In genomic region chr2:41414486-41415230, GRCh38 we compare ENCODE assay signal across 9 cellular contexts.
A peak's percentile ranks its signal among the peaks of the same experiment; 100 is the strongest.
DNase-seq lines count a peak whose midpoint lies in the region; ATAC-seq, FAIRE-seq and TF ChIP-seq lines count a peak whose summit lies in the region.
"Had no signal": no experiment of that assay in that cellular context is flagged by ENCODE, and none has a peak within 500 bp of the region (broad histone marks: within the 10 kb centered on the region; RNA-seq: fewer than 3 reads in every experiment).

No MANE protein-coding gene starts in this region.

- CTCF ChIA-PET in Calu3 (lab: Charles Lee): interaction anchor here (1.1 to 1.2 kb wide), 2 partner anchors 284 to 365 kb away, joined by 5 to 8 read pairs; no protein-coding TSS in a partner anchor

- H3K9me3 ChIP-seq in OCI-LY1 (ENCODE audit: low read length) (no peaks in the 10 kb centered on the region), fibroblast of lung (ENCODE audit: control insufficient read depth, insufficient read depth, low read depth, low read length) (no peaks in the 10 kb centered on the region), small intestine (ENCODE audit: control insufficient read depth, low read depth) (no peaks in the 10 kb centered on the region)
- H3K9me3 ChIP-seq: mucosa of descending colon had no signal

- no TSS peak for BruUV-seq in Calu3 (replicated peaks; lab: Mats Ljungman, UMichigan)

- H3K36me3 ChIP-seq in OCI-LY1 (ENCODE audit: insufficient read depth, low read length) (no peaks in the 10 kb centered on the region), fibroblast of lung (ENCODE audit: control insufficient read depth, insufficient read depth, low read length) (no peaks in the 10 kb centered on the region), small intestine (ENCODE audit: control insufficient read depth in 2 of 2, insufficient read depth in 2 of 2, low read length in 2 of 2) (no peaks in the 10 kb centered on the region)

- H3K4me3 Mint-ChIP-seq in Calu3 (ENCODE audit: low read depth, unreplicated experiment): no peak overlapping the region

- no peak overlapping the region for H3K4me3 ChIP-seq in OCI-LY1 (ENCODE audit: low read depth, low read length, poor library complexity, severe bottlenecking)
- H3K4me3 ChIP-seq in fibroblast of lung (replicated peaks in 1 of 4; ENCODE audit: control extremely low read depth in 1 of 4, insufficient read depth in 1 of 4, low read depth in 3 of 4, low read length in 4 of 4): no peak overlapping the region
- H3K4me3 ChIP-seq in small intestine (ENCODE audit: low read depth in 1 of 2, low read length in 2 of 2): no peak overlapping the region
- H3K4me3 ChIP-seq: mucosa of descending colon had no signal

- H3K27me3 ChIP-seq in OCI-LY1 (ENCODE audit: insufficient read depth, low read length): no peaks in the 10 kb centered on the region
- no peaks in the 10 kb centered on the region for H3K27me3 ChIP-seq in fibroblast of lung (ENCODE audit: control insufficient read depth, insufficient read depth, low read length)
- H3K27me3 ChIP-seq in small intestine (ENCODE audit: control insufficient read depth in 2 of 2, insufficient read depth in 2 of 2, low read length in 2 of 2): no peaks in the 10 kb centered on the region

- no peak overlapping the region for H3K4me2 ChIP-seq in OCI-LY1 (ENCODE audit: low read length)
- no peak overlapping the region for H3K4me2 ChIP-seq in fibroblast of lung (ENCODE audit: extremely low read depth, insufficient read depth, low read length)

- H2AFZ ChIP-seq in OCI-LY1 (ENCODE audit: low read length): no peak overlapping the region
- H2AFZ ChIP-seq in fibroblast of lung (ENCODE audit: low read length): no peak overlapping the region

- no peaks in the 10 kb centered on the region for H3K9me2 ChIP-seq in OCI-LY1 (ENCODE audit: low read depth, low read length)

- H3K4me1 Mint-ChIP-seq in Calu3 (ENCODE audit: low read depth, unreplicated experiment): no peaks in the 10 kb centered on the region

- H3K27ac ChIP-seq in OCI-LY1 (ENCODE audit: low read depth, low read length, poor library complexity, severe bottlenecking) (no peak overlapping the region), fibroblast of lung (ENCODE audit: insufficient read depth, low read length) (no peak overlapping the region), small intestine (ENCODE audit: low read depth in 1 of 2, low read length in 1 of 2) (no peak overlapping the region)

- 41 to 65% (median 48%) methylated on average over 5 of the region's 5 CpGs for WGBS in small intestine, 3 donors

- no peak for FAIRE-seq in small intestine (lab: Jason Lieb, UNC)

- intact Hi-C loops in Calu3 (cut with micrococcal nuclease; ENCODE audit: unreplicated experiment): loop anchor here (1.0 to 10.0 kb wide), 3 partner anchors 285 to 670 kb away; no protein-coding TSS in a partner anchor

- ATAC-seq in GM18868 (IDR thresholded peaks at IDR 0.05; ENCODE audit: unreplicated experiment) (peak; percentile 65), HG03469 (IDR thresholded peaks at IDR 0.05; ENCODE audit: unreplicated experiment) (peak; percentile 82), GM19452 (IDR thresholded peaks at IDR 0.05; ENCODE audit: unreplicated experiment) (no peak)
- ATAC-seq: mucosa of descending colon had no signal

- H3K79me2 ChIP-seq in OCI-LY1 (ENCODE audit: insufficient read depth, low read length) (no peaks in the 10 kb centered on the region), fibroblast of lung (ENCODE audit: control insufficient read depth, insufficient read depth, low read length) (no peaks in the 10 kb centered on the region)

- H3F3A ChIP-seq in OCI-LY1 (ENCODE audit: insufficient read depth, low read length): no peaks in the 10 kb centered on the region

- H3K27me3 Mint-ChIP-seq in Calu3 (ENCODE audit: unreplicated experiment): no peaks in the 10 kb centered on the region

- TF ChIP-seq CTCF in Calu3 (IDR thresholded peaks at IDR 0.05; ENCODE audit: unreplicated experiment) (peak; percentile 44), OCI-LY1 (IDR thresholded peaks at IDR 0.05; ENCODE audit: low read length) (peak; percentile 70), fibroblast of lung (conservative IDR thresholded peaks at IDR 0.05 in 1 of 2, IDR thresholded peaks at IDR 0.05 in 1 of 2; ENCODE audit: low read depth in 1 of 2, low read length in 2 of 2) (peak; percentile 38 to 44)

- H3K9ac ChIP-seq in OCI-LY1 (ENCODE audit: low read length) (no peak overlapping the region), fibroblast of lung (ENCODE audit: insufficient read depth, low read length) (no peak overlapping the region)

- H3K27ac Mint-ChIP-seq in Calu3 (ENCODE audit: unreplicated experiment): no peak overlapping the region

- peak; percentile 16 for DNase-seq in Calu3
- peak in 1 of 2 donors; percentile 20 for DNase-seq in fibroblast of lung (ENCODE audit: low read depth in 2 of 2)
- peak; percentile 21 for DNase-seq in small intestine
- DNase-seq in hippocampal formation (lab: John Stamatoyannopoulos, UW): no peak

- H4K20me1 ChIP-seq in OCI-LY1 (ENCODE audit: insufficient read depth, low read length) (no peaks in the 10 kb centered on the region), fibroblast of lung (ENCODE audit: control insufficient read depth, extremely low read depth, insufficient read depth, low read length) (no peaks in the 10 kb centered on the region)

- H3K4me1 ChIP-seq in OCI-LY1 (ENCODE audit: insufficient read depth, low read length, severe bottlenecking): no peaks in the 10 kb centered on the region
- no peaks in the 10 kb centered on the region for H3K4me1 ChIP-seq in fibroblast of lung (ENCODE audit: control insufficient read depth, extremely low read depth, insufficient read depth, low read length)
- no peaks in the 10 kb centered on the region for H3K4me1 ChIP-seq in small intestine (ENCODE audit: control insufficient read depth in 2 of 2, insufficient read depth in 1 of 2, low read depth in 1 of 2, low read length in 1 of 2)

- no peaks in the 10 kb centered on the region for H3K9me3 Mint-ChIP-seq in Calu3 (ENCODE audit: low read depth, unreplicated experiment)

- no peaks in the 10 kb centered on the region for H3K36me3 Mint-ChIP-seq in Calu3 (ENCODE audit: insufficient read depth, unreplicated experiment)

Comparison
In these comparisons a context has a peak if more than half of its experiments do, and no peak if none do; other contexts are left out.
1. DNase-seq: peak in Calu3 (single experiment) and small intestine (single experiment); none in hippocampal formation (0 of 2).
2. Peak in every context shown above with its lines, with median percentiles within 50 percentile points of each other: CTCF ChIP-seq.